8 cellular contexts compared by ENCODE assay signal in the genomic region with DNA sequence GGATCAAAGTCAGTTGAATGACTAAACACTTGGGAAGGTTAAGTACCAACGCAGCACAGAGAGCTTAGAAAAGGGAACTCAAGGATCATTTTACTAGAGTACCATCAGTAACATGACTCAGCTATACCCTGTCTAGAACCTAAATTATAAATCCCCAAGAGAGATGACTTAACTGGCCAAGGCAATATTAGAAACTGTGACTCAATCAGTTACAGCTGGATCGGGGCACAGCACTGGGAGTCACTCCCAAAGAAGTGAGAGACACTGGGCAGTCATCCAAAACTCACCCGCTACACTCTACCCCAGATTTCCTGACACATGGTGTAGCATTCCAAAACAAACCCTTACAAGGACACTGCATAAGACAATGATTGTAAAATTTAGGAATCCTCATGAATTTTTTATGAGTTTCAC. TPM values are rescaled to one million over a fixed set of nuclear protein-coding genes. Genes with fewer than 3 reads are reported as not detected.
DNase-seq lines count a peak whose midpoint lies in the region; ATAC-seq and TF ChIP-seq lines count a peak whose summit lies in the region.

No MANE protein-coding gene starts in this region.

- DNase-seq in AG09319 (ENCODE audit: extremely low read depth, low read depth) (peak; percentile 95), NCI-H460 (ENCODE audit: extremely low read depth, low read depth) (peak; percentile 86), brain pericyte (ENCODE audit: low read depth, low spot score) (peak; percentile 92), kidney epithelial cell (ENCODE audit: low read depth) (peak; percentile 93), stromal cell of bone marrow (ENCODE audit: low read depth) (peak; percentile 99), KG1 (lab: John Stamatoyannopoulos, UW) (no peak)
- no peak for DNase-seq in stimulated activated CD4-positive, alpha-beta T cell treated with anti-CD3 and anti-CD28 coated beads, Interleukin-1b, Interleukin-23, amount 100 ng/mL, for 48 hours

- no peaks in the 10 kb centered on the region for H3K27me3 ChIP-seq in kidney epithelial cell (ENCODE audit: control insufficient read depth, insufficient read depth, low read length)

- peak; percentile 60 for ATAC-seq in GM21367 (IDR thresholded peaks at IDR 0.05; ENCODE audit: unreplicated experiment)

- TF ChIP-seq CTCF in AG09319 (IDR thresholded peaks at IDR 0.05; ENCODE audit: low read depth, low read length) = no peak
- TF ChIP-seq CTCF in kidney epithelial cell (IDR thresholded peaks at IDR 0.05; ENCODE audit: insufficient read depth, low read length, poor library complexity, severe bottlenecking) = no peak

- H3K36me3 ChIP-seq in kidney epithelial cell (ENCODE audit: control insufficient read depth, insufficient read depth, low read length) = peaks cover 2% of the 10 kb centered on the region

- no peak overlapping the region for H3K4me3 ChIP-seq in kidney epithelial cell (ENCODE audit: low read depth, low read length)

RNA-seq across cellular contexts. Expression of gene IWS1, which starts 17.7 kb away (rescaled TPM):
- total RNA-seq in NCI-H460 (2014; rRNA removed; shearing (Covaris generic)) = 49.7 and 49.8 TPM in 2 replicates
- 31.2 and 33.5 TPM in 2 replicates for polyA plus RNA-seq in NCI-H460 (2014; cell fraction: nucleus; rRNA removed)
- total RNA-seq in kidney epithelial cell = 48.0 and 48.4 TPM in 2 replicates

RNA-seq across cellular contexts. Expression of gene MYO7B, which starts 26.9 kb away (rescaled TPM):
- total RNA-seq in NCI-H460 (2014; rRNA removed; shearing (Covaris generic)) = not detected in 2 replicates
- polyA plus RNA-seq in NCI-H460 (2014; cell fraction: nucleus; rRNA removed) = not detected in 2 replicates
- total RNA-seq in kidney epithelial cell = 0.50 and 0.62 TPM in 2 replicates

Comparison
In these comparisons a context has a peak if more than half of its experiments do, and no peak if none do; other contexts are left out.
1. DNase-seq: peak in AG09319 (single experiment), NCI-H460 (single experiment), brain pericyte (single experiment), kidney epithelial cell (single experiment) and stromal cell of bone marrow (single experiment); none in KG1 (single experiment) and stimulated activated CD4-positive, alpha-beta T cell treated with anti-CD3 and anti-CD28 coated beads, Interleukin-1b, Interleukin-23, amount 100 ng/mL, for 48 hours (single experiment).